ENCODE assay signal across 28 cellular contexts in the genomic region with DNA sequence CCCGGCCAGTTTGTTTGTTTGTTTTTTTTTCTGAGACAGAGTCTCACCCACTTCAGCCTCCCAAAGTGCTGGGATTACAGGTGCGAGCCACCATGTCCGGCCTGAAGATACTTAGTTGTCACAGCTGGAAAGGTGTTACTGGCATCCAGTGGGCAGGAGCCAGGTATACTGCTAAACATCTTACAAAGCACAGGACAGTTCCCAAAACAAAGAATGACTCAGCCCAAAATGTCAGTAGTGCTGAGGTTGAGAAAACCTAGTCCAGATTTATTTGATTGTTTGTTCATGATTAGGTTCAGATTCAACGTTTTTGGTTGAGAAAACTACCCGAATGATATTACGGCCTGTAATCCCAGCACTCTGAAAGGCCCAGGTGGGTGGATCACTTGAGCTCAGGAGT. TPM values are rescaled to one million over a fixed set of nuclear protein-coding genes. Genes with fewer than 3 reads are reported as not detected.
DNase-seq lines count a peak whose midpoint lies in the region; ATAC-seq and TF ChIP-seq lines count a peak whose summit lies in the region.
"Had no signal": no experiment of that assay in that cellular context is flagged by ENCODE, and none has a peak within 500 bp of the region (broad histone marks: within the 10 kb centered on the region; RNA-seq: fewer than 3 reads in every experiment).

No MANE protein-coding gene starts in this region.

- H3K79me1 ChIP-seq in trophoblast cell (ENCODE audit: low read length) = no peaks in the 10 kb centered on the region

- intact Hi-C loops in activated CD4-positive, alpha-beta T cell treated with anti-CD3 and anti-CD28 coated beads for 36 hours (cut with DNase I, micrococcal nuclease) = no loop called here

- POLR2A ChIA-PET in activated CD4-positive, alpha-beta T cell treated with anti-CD3 and anti-CD28 coated beads for 36 hours (lab: Charles Lee) = no interaction called here

- no CpG with 5 or more reads among the region's 6 CpGs for WGBS in trophoblast cell (ENCODE audit: extremely low coverage, insufficient coverage, insufficient read length)

- H3K4me1 Mint-ChIP-seq in activated CD4-positive, alpha-beta T cell treated with anti-CD3 and anti-CD28 coated beads for 36 hours = no peaks in the 10 kb centered on the region
- H3K4me1 Mint-ChIP-seq: CD14-positive monocyte; CD4-positive, alpha-beta memory T cell; CD4-positive, CD25-positive, alpha-beta regulatory T cell; CD8-positive, alpha-beta memory T cell had no signal

- H3K27ac Mint-ChIP-seq in activated CD4-positive, alpha-beta T cell treated with anti-CD3 and anti-CD28 coated beads for 36 hours = no peak overlapping the region
- H3K27ac Mint-ChIP-seq: B cell; CD14-positive monocyte; CD4-positive, CD25-positive, alpha-beta regulatory T cell had no signal

- no peak overlapping the region for H3K23ac ChIP-seq in trophoblast cell (ENCODE audit: low read length)

- H3K9me3 Mint-ChIP-seq in activated CD4-positive, alpha-beta T cell treated with anti-CD3 and anti-CD28 coated beads for 36 hours (ENCODE audit: low read depth) = no peaks in the 10 kb centered on the region
- H3K9me3 Mint-ChIP-seq: CD4-positive, alpha-beta memory T cell; CD8-positive, alpha-beta memory T cell had no signal

- no peak overlapping the region for H3K4ac ChIP-seq in trophoblast cell (ENCODE audit: low read depth, low read length)

- ATAC-seq in activated CD4-positive, alpha-beta T cell treated with anti-CD3 and anti-CD28 coated beads for 36 hours = no peak
- ATAC-seq in omental fat pad (ENCODE audit: low FRiP score) = no peak
- ATAC-seq: GM12878 had no signal

- H3K36me3 ChIP-seq in trophoblast cell (ENCODE audit: control insufficient read depth in 1 of 2, insufficient read depth in 2 of 2, low read length in 2 of 2) = no peaks in the 10 kb centered on the region
- H3K36me3 ChIP-seq: BLaER1 treated with 17β-estradiol and CSF1 and Interleukin-3, amounts not matched to agents 10 nM and 100 nM had no signal

- no peaks in the 10 kb centered on the region for H3K79me2 ChIP-seq in trophoblast cell (ENCODE audit: control insufficient read depth, insufficient read depth, low read length, poor library complexity)

- H3K4me2 ChIP-seq in trophoblast cell (ENCODE audit: low read length) = no peak overlapping the region
- H3K4me2 ChIP-seq: BLaER1 treated with 17β-estradiol and CSF1 and Interleukin-3, amounts not matched to agents 10 nM and 100 nM had no signal

- no peaks in the 10 kb centered on the region for H3K27me3 ChIP-seq in trophoblast cell (ENCODE audit: insufficient read depth, low read length)
- H3K27me3 ChIP-seq: BLaER1 treated with 17β-estradiol and CSF1 and Interleukin-3, amounts not matched to agents 10 nM and 100 nM had no signal

- no peak overlapping the region for H3K4me3 ChIP-seq in trophoblast cell (ENCODE audit: low read depth, low read length)
- no peak overlapping the region for H3K4me3 ChIP-seq in coronary artery
- H3K4me3 ChIP-seq: BLaER1 treated with 17β-estradiol and CSF1 and Interleukin-3, amounts not matched to agents 10 nM and 100 nM; GM12878 had no signal

- no peak overlapping the region for H2BK120ac ChIP-seq in trophoblast cell (ENCODE audit: insufficient read depth, low read length, poor library complexity)

- H3K9ac ChIP-seq in trophoblast cell (ENCODE audit: low read length) = no peak overlapping the region
- H3K9ac ChIP-seq: BLaER1 treated with 17β-estradiol and CSF1 and Interleukin-3, amounts not matched to agents 10 nM and 100 nM had no signal

- H2AK5ac ChIP-seq in trophoblast cell (ENCODE audit: low read length) = no peak overlapping the region

- H2BK12ac ChIP-seq in trophoblast cell (ENCODE audit: low read length) = no peak overlapping the region

- H3K14ac ChIP-seq in trophoblast cell (ENCODE audit: low read length) = no peak overlapping the region

- no peak for TF ChIP-seq CTCF in 22Rv1 (IDR thresholded peaks at IDR 0.05)
- TF ChIP-seq CTCF in C4-2B (conservative IDR thresholded peaks at IDR 0.05) = no peak
- TF ChIP-seq CTCF in VCaP (conservative IDR thresholded peaks at IDR 0.05) = no peak
- no peak for TF ChIP-seq CTCF in coronary artery (IDR thresholded peaks at IDR 0.05)
- no peak for TF ChIP-seq CTCF in omental fat pad (IDR thresholded peaks at IDR 0.05)

- no peaks in the 10 kb centered on the region for H3K27me3 Mint-ChIP-seq in activated CD4-positive, alpha-beta T cell treated with anti-CD3 and anti-CD28 coated beads for 36 hours
- H3K27me3 Mint-ChIP-seq: B cell; CD4-positive, alpha-beta memory T cell; CD8-positive, alpha-beta memory T cell had no signal

- H2BK5ac ChIP-seq in trophoblast cell (ENCODE audit: low read depth, low read length, poor library complexity) = no peak overlapping the region

- H2AFZ ChIP-seq in trophoblast cell (ENCODE audit: insufficient read depth, low read length, poor library complexity) = no peak overlapping the region

- no peak overlapping the region for H4K8ac ChIP-seq in trophoblast cell (ENCODE audit: low read depth, low read length)

- no peaks in the 10 kb centered on the region for H3K9me3 ChIP-seq in trophoblast cell (ENCODE audit: insufficient read depth, low read depth, low read length)
- H3K9me3 ChIP-seq: BLaER1 treated with 17β-estradiol and CSF1 and Interleukin-3, amounts not matched to agents 10 nM and 100 nM had no signal

- H3K4me1 ChIP-seq in trophoblast cell (ENCODE audit: control insufficient read depth in 1 of 2, insufficient read depth in 2 of 2, low read length in 2 of 2) = peaks cover 3 to 4% of the 10 kb centered on the region in 2 experiments

- H3K27ac ChIP-seq in 22Rv1 (peak overlapping the region; percentile 97), C4-2B (peak overlapping the region; percentile 83), VCaP (peak overlapping the region; percentile 85), trophoblast cell (ENCODE audit: low read depth, low read length) (no peak overlapping the region), coronary artery (no peak overlapping the region)
- H3K27ac ChIP-seq: BLaER1 treated with 17β-estradiol and CSF1 and Interleukin-3, amounts not matched to agents 10 nM and 100 nM had no signal

- DNase-seq in trophoblast cell (peak; percentile 22 to 55), coronary artery (ENCODE audit: low spot score) (no peak), UCSD-AML1 (lab: John Stamatoyannopoulos, UW; ENCODE audit: unreplicated experiment) (no peak), omental fat pad (ENCODE audit: low spot score) (no peak)
- DNase-seq in activated CD4-positive, alpha-beta T cell treated with anti-CD3 and anti-CD28 coated beads for 36 hours = no peak
- DNase-seq: 8988T; AML-193; CD4-positive, alpha-beta memory T cell; CD4-positive, CD25-positive, alpha-beta regulatory T cell; CD8-positive, alpha-beta memory T cell; COR-L47; DMS 273 treated with DMSO at 0.1 percent for 48 hours; DMS153; DMS53; DMS79; DND-41; EL; GDM1 had no signal

- CTCF ChIA-PET in activated CD4-positive, alpha-beta T cell treated with anti-CD3 and anti-CD28 coated beads for 36 hours (lab: Charles Lee) = no interaction called here

- H4K12ac ChIP-seq in trophoblast cell (ENCODE audit: low read depth, low read length) = no peak overlapping the region

- H3K36me3 Mint-ChIP-seq in activated CD4-positive, alpha-beta T cell treated with anti-CD3 and anti-CD28 coated beads for 36 hours (ENCODE audit: low read depth) = no peaks in the 10 kb centered on the region
- H3K36me3 Mint-ChIP-seq: CD14-positive monocyte; CD4-positive, alpha-beta memory T cell; CD4-positive, CD25-positive, alpha-beta regulatory T cell; CD8-positive, alpha-beta memory T cell had no signal

- H3K4me3 Mint-ChIP-seq in activated CD4-positive, alpha-beta T cell treated with anti-CD3 and anti-CD28 coated beads for 36 hours = no peak overlapping the region
- H3K4me3 Mint-ChIP-seq: B cell; CD14-positive monocyte; CD4-positive, alpha-beta memory T cell; CD4-positive, CD25-positive, alpha-beta regulatory T cell; CD8-positive, alpha-beta memory T cell had no signal

- H3K18ac ChIP-seq in trophoblast cell (ENCODE audit: low read length) = no peak overlapping the region

- no peak overlapping the region for H4K91ac ChIP-seq in trophoblast cell (ENCODE audit: low read depth, low read length)

RNA-seq across cellular contexts. Expression of gene RABEP1, which starts 18.6 kb away (rescaled TPM):
- polyA plus RNA-seq in trophoblast cell (2013) = 27.1 and 27.4 TPM in 2 replicates
- total RNA-seq in activated CD4-positive, alpha-beta T cell treated with anti-CD3 and anti-CD28 coated beads for 36 hours = 10 to 100 TPM; 60.4 to 66.2 TPM
- total RNA-seq in omental fat pad = 10 to 100 TPM; 46.3 to 65.9 (median 55.8) TPM

RNA-seq across cellular contexts. Expression of gene SCIMP, which starts 28.8 kb away (rescaled TPM):
- not detected in 2 replicates for polyA plus RNA-seq in trophoblast cell (2013)
- not detected for total RNA-seq in activated CD4-positive, alpha-beta T cell treated with anti-CD3 and anti-CD28 coated beads for 36 hours
- 10 to 100 TPM in 1 of 4 donors, 1 to 10 TPM in 3; 4.1 to 10.4 (median 5.3) TPM for total RNA-seq in omental fat pad
- total RNA-seq: CD4-positive, CD25-positive, alpha-beta regulatory T cell; Daoy; G401 had no signal
- polyA plus RNA-seq: BJ had no signal

Comparison
In these comparisons a context has a peak if more than half of its experiments do, and no peak if none do; other contexts are left out.
1. H3K27ac ChIP-seq: peak in 22Rv1 (single experiment), C4-2B (single experiment) and VCaP (single experiment); none in trophoblast cell (single experiment) and coronary artery (0 of 2).
2. DNase-seq: peak in trophoblast cell (2 of 2); none in coronary artery (single experiment), activated CD4-positive, alpha-beta T cell treated with anti-CD3 and anti-CD28 coated beads for 36 hours (single experiment), UCSD-AML1 (single experiment) and omental fat pad (single experiment).
3. RNA of gene SCIMP, which starts 28.8 kb away (total RNA-seq): 4.1 to 10.4 TPM in omental fat pad; not detected in activated CD4-positive, alpha-beta T cell treated with anti-CD3 and anti-CD28 coated beads for 36 hours; every median in the first group is over 4 times any median in the second.